In genomic region chr10:55629792-55630490, GRCh38 we compare ENCODE assay signal across 7 cellular contexts.
DNase-seq lines count a peak whose midpoint lies in the region; TF ChIP-seq lines count a peak whose summit lies in the region.

No MANE protein-coding gene starts in this region.

- peak overlapping the region; percentile 76 to 89 for H3K4me3 Mint-ChIP-seq in H9
- no peak overlapping the region for H3K4me3 Mint-ChIP-seq in activated naive CD4-positive, alpha-beta T cell treated with anti-CD3 and anti-CD28 coated beads for 36 hours

- no peaks in the 10 kb centered on the region for H3K9me3 ChIP-seq in H9 (ENCODE audit: control insufficient read depth, low read depth, low read length)
- no peaks in the 10 kb centered on the region for H3K9me3 ChIP-seq in cardiac muscle cell (ENCODE audit: low read depth)

- intact Hi-C loops in activated naive CD4-positive, alpha-beta T cell treated with anti-CD3 and anti-CD28 coated beads for 36 hours (cut with micrococcal nuclease): no loop called here

- H3K36me3 ChIP-seq in cardiac muscle cell: no peaks in the 10 kb centered on the region

- H2BK120ac ChIP-seq in H9 (ENCODE audit: low read depth, low read length, poor library complexity, severe bottlenecking): no peak overlapping the region

- no peak overlapping the region for H2BK12ac ChIP-seq in H9 (ENCODE audit: insufficient read length, low read depth, low read length)

- H3K4me1 ChIP-seq in H9 (ENCODE audit: insufficient read depth, low read length) (no peaks in the 10 kb centered on the region), cardiac muscle cell (ENCODE audit: low read depth) (no peaks in the 10 kb centered on the region)

- no peak overlapping the region for H2BK15ac ChIP-seq in H9 (ENCODE audit: low read depth, low read length)

- H3K4ac ChIP-seq in H9 (ENCODE audit: low read depth, low read length): no peak overlapping the region

- H3K79me1 ChIP-seq in H9 (ENCODE audit: insufficient read depth, low read depth, low read length, poor library complexity, severe bottlenecking): no peaks in the 10 kb centered on the region

- H2AK5ac ChIP-seq in H9 (ENCODE audit: insufficient read length, low read length): no peak overlapping the region

- H3K23me2 ChIP-seq in H9 (ENCODE audit: insufficient read length, low read depth, low read length, poor library complexity, severe bottlenecking): peaks cover 24% of the 10 kb centered on the region

- CTCF ChIA-PET in activated naive CD4-positive, alpha-beta T cell treated with anti-CD3 and anti-CD28 coated beads for 36 hours (lab: Charles Lee): no interaction called here

- H3K4me1 Mint-ChIP-seq in H9: peaks cover 11 to 17% of the 10 kb centered on the region in 2 experiments
- H3K4me1 Mint-ChIP-seq in activated naive CD4-positive, alpha-beta T cell treated with anti-CD3 and anti-CD28 coated beads for 36 hours (ENCODE audit: low read depth): peaks cover 2% of the 10 kb centered on the region

- H3K79me2 ChIP-seq in H9 (ENCODE audit: insufficient read depth, low read length): no peaks in the 10 kb centered on the region

- H3K14ac ChIP-seq in H9 (ENCODE audit: insufficient read depth, low read length): no peak overlapping the region

- H3K4me3 ChIP-seq in cardiac muscle cell: peak overlapping the region; percentile 71

- H3K27me3 Mint-ChIP-seq in H9 (ENCODE audit: low read depth): peaks cover 21% of the 10 kb centered on the region
- H3K27me3 Mint-ChIP-seq in activated naive CD4-positive, alpha-beta T cell treated with anti-CD3 and anti-CD28 coated beads for 36 hours (ENCODE audit: low read depth): peaks cover 32% of the 10 kb centered on the region

- H2AFZ ChIP-seq in H9 (ENCODE audit: low read length): no peak overlapping the region

- no peak overlapping the region for H3K27ac Mint-ChIP-seq in H9
- H3K27ac Mint-ChIP-seq in activated naive CD4-positive, alpha-beta T cell treated with anti-CD3 and anti-CD28 coated beads for 36 hours: no peak overlapping the region

- no peaks in the 10 kb centered on the region for H4K20me1 ChIP-seq in H9 (ENCODE audit: control insufficient read depth, insufficient read depth, insufficient read length)

- no peak overlapping the region for H3T11ph ChIP-seq in H9 (ENCODE audit: low read length)

- no peak overlapping the region for H4K5ac ChIP-seq in H9 (ENCODE audit: insufficient read length, low read depth, low read length)

- H4K8ac ChIP-seq in H9 (replicated peaks; ENCODE audit: insufficient read length, low read depth, low read length): no peak overlapping the region

- peaks cover 18% of the 10 kb centered on the region; the same call in 1 of the 2 replicates for H3K27me3 ChIP-seq in H9 (ENCODE audit: insufficient read depth, low read length)
- peaks cover 19% of the 10 kb centered on the region for H3K27me3 ChIP-seq in cardiac muscle cell

- no peak overlapping the region for H3K56ac ChIP-seq in H9 (ENCODE audit: insufficient read length, low read depth, low read length)

- no peaks in the 10 kb centered on the region for H3K9me3 Mint-ChIP-seq in H9
- peaks cover 3% of the 10 kb centered on the region for H3K9me3 Mint-ChIP-seq in activated naive CD4-positive, alpha-beta T cell treated with anti-CD3 and anti-CD28 coated beads for 36 hours

- no peak overlapping the region for H3K18ac ChIP-seq in H9 (ENCODE audit: insufficient read length, low read depth, low read length)

- H3K9ac ChIP-seq in H9 (ENCODE audit: extremely low read depth, insufficient read length, low read length): no peak overlapping the region

- DNase-seq in H9 (peak; percentile 63), SK-N-DZ (ENCODE audit: low spot score) (peak; percentile 86), cardiac muscle cell (ENCODE audit: low read depth in 1 of 2, low spot score in 1 of 2) (peak; percentile 47 to 80), retina (peak; percentile 84), UCSD-AML1 (lab: John Stamatoyannopoulos, UW; ENCODE audit: unreplicated experiment) (no peak), NCI-H2196 (lab: John Stamatoyannopoulos, UW; ENCODE audit: unreplicated experiment) (no peak)
- no peak for DNase-seq in activated naive CD4-positive, alpha-beta T cell treated with anti-CD3 and anti-CD28 coated beads for 36 hours

- H3K23ac ChIP-seq in H9 (ENCODE audit: insufficient read length, low read depth, low read length): no peak overlapping the region

- TF ChIP-seq CTCF in H9 (conservative IDR thresholded peaks at IDR 0.05) (peak; percentile 84), cardiac muscle cell (IDR thresholded peaks at IDR 0.05; ENCODE audit: low read depth, low read length) (peak; percentile 60)

- no peak overlapping the region for H4K91ac ChIP-seq in H9 (ENCODE audit: insufficient read length, low read depth, low read length)

- H3K36me3 Mint-ChIP-seq in H9 (ENCODE audit: insufficient read depth in 1 of 3, low read depth in 3 of 3): no peaks in the 10 kb centered on the region; a peak in 1 of 7 replicates
- peaks cover 2% of the 10 kb centered on the region for H3K36me3 Mint-ChIP-seq in activated naive CD4-positive, alpha-beta T cell treated with anti-CD3 and anti-CD28 coated beads for 36 hours (ENCODE audit: low read depth)

- H3K27ac ChIP-seq in H9 (ENCODE audit: insufficient read length, low read depth, low read length): no peak overlapping the region
- no peak overlapping the region for H3K27ac ChIP-seq in cardiac muscle cell

- H2BK5ac ChIP-seq in H9 (ENCODE audit: insufficient read length, low read length): no peak overlapping the region

- peak overlapping the region; percentile 77 for H3K4me2 ChIP-seq in H9 (ENCODE audit: insufficient read depth, insufficient read length, low read length)

- no peak overlapping the region for H2BK20ac ChIP-seq in H9 (ENCODE audit: low read depth, low read length, poor library complexity, severe bottlenecking)

- no CpG with 5 or more reads among the region's 21 CpGs for WGBS in H9 (ENCODE audit: extremely low coverage, insufficient read length, low lambda C conversion rate)

Comparison
In these comparisons a context has a peak if more than half of its experiments do, and no peak if none do; other contexts are left out.
1. DNase-seq: peak in H9 (single experiment), SK-N-DZ (single experiment), cardiac muscle cell (2 of 2) and retina (single experiment); none in UCSD-AML1 (single experiment), activated naive CD4-positive, alpha-beta T cell treated with anti-CD3 and anti-CD28 coated beads for 36 hours (single experiment) and NCI-H2196 (single experiment).